16 cellular contexts compared by ENCODE assay signal in the genomic region with DNA sequence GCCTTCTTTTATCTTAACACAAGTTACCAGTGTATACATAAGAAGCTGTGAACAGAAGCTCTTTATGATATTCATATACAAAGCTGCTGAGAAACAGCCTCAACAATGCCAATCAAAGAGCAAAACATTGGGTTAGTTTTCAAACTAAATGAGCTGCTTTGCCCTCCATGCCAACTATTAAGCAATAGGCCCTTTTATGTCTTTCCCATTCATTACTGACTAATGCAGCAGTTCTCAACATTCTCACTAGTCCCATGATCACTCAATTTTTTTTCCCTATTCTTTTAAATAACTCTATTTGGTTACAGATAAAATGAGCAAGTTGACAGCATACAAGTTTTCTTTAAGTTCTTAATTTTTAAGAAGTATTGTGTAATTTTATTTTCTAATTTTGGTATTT. TPM values are rescaled to one million over a fixed set of nuclear protein-coding genes. Genes with fewer than 3 reads are reported as not detected.
DNase-seq lines count a peak whose midpoint lies in the region; ATAC-seq and TF ChIP-seq lines count a peak whose summit lies in the region.
"Had no signal": no experiment of that assay in that cellular context is flagged by ENCODE, and none has a peak within 500 bp of the region (broad histone marks: within the 10 kb centered on the region; RNA-seq: fewer than 3 reads in every experiment).

No MANE protein-coding gene starts in this region.

- TF ChIP-seq CTCF in fibroblast of villous mesenchyme (IDR thresholded peaks at IDR 0.05; ENCODE audit: insufficient read depth, low read depth, low read length) (no peak), body of pancreas (IDR thresholded peaks at IDR 0.05) (no peak)

- no peak overlapping the region for H3K9ac ChIP-seq in adipocyte (ENCODE audit: low read length)
- H3K9ac ChIP-seq: neural progenitor cell had no signal

- DNase-seq in COLO829 (ENCODE audit: low spot score) (peak; percentile 80), adipocyte (ENCODE audit: low read depth) (peak; percentile 65), fibroblast of villous mesenchyme (ENCODE audit: low read depth) (peak; percentile 51), pons (ENCODE audit: low spot score) (peak; percentile 94), occipital lobe (lab: John Stamatoyannopoulos, UW) (no peak), body of pancreas (no peak), HAP-1 (ENCODE audit: low spot score in 2 of 2) (no peak)
- DNase-seq: endodermal cell; H7; NCI-H1417 treated with DMSO at 0.1 percent for 48 hours; NCI-H446; stimulated activated naive CD8-positive, alpha-beta T cell treated with anti-CD3 and anti-CD28 coated beads, Interleukin-15, amount 100 ng/mL, for 72 hours; WERI-Rb-1 had no signal

- peaks cover 90% of the 10 kb centered on the region for H3K36me3 ChIP-seq in adipocyte (ENCODE audit: control insufficient read depth, insufficient read depth, low read length, severe bottlenecking)
- H3K36me3 ChIP-seq in body of pancreas (replicated peaks in 1 of 2; ENCODE audit: insufficient read depth in 1 of 2, low read depth in 2 of 2): peaks cover 0 to 17% of the 10 kb centered on the region in 2 donors
- H3K36me3 ChIP-seq in HAP-1 (replicated peaks): peaks cover 13% of the 10 kb centered on the region

- ATAC-seq in HG03354 (IDR thresholded peaks at IDR 0.05; ENCODE audit: poor library complexity, severe bottlenecking, unreplicated experiment) (no peak), body of pancreas (no peak)
- ATAC-seq: stimulated activated naive CD8-positive, alpha-beta T cell treated with anti-CD3 and anti-CD28 coated beads, Interleukin-15, amount 100 ng/mL, for 72 hours had no signal

- no peak overlapping the region for H3K27ac ChIP-seq in body of pancreas
- H3K27ac ChIP-seq: neural progenitor cell, WERI-Rb-1 had no signal

- H3K4me1 ChIP-seq in adipocyte (ENCODE audit: control insufficient read depth, insufficient read depth, low read length) (peaks cover 21% of the 10 kb centered on the region), body of pancreas (no peaks in the 10 kb centered on the region), HAP-1 (peaks cover under 1% of the 10 kb centered on the region)

- H3K9me3 ChIP-seq in adipocyte (ENCODE audit: control insufficient read depth, low read length) (no peaks in the 10 kb centered on the region), body of pancreas (no peaks in the 10 kb centered on the region), HAP-1 (no peaks in the 10 kb centered on the region)

- intact Hi-C loops in body of pancreas (cut with DNase I): no loop called here

- H3K4me3 ChIP-seq in adipocyte (ENCODE audit: low read length) (no peak overlapping the region), fibroblast of villous mesenchyme (ENCODE audit: low read depth, low read length) (no peak overlapping the region), body of pancreas (no peak overlapping the region), HAP-1 (no peak overlapping the region)
- H3K4me3 ChIP-seq: neural progenitor cell had no signal

- H3K27me3 ChIP-seq in adipocyte (replicated peaks; ENCODE audit: control insufficient read depth, insufficient read depth, low read length) (no peaks in the 10 kb centered on the region), body of pancreas (no peaks in the 10 kb centered on the region), HAP-1 (ENCODE audit: low read depth) (no peaks in the 10 kb centered on the region)
- H3K27me3 ChIP-seq: neural progenitor cell had no signal

- in situ Hi-C loops in HAP-1 (cut with MboI; ENCODE audit: low sequenced_read_pairs): no loop called here

- TF ChIP-seq POLR2A in body of pancreas (IDR thresholded peaks at IDR 0.05): no peak

RNA-seq across cellular contexts. Expression of gene FRZB, which starts 57.9 kb away (rescaled TPM):
- total RNA-seq in fibroblast of villous mesenchyme (0.32 and 0.43 TPM in 2 replicates), occipital lobe (19.8 TPM), body of pancreas (1 to 10 TPM in 1 of 2 donors, under 1 TPM in 1; 0.66 to 2.9 TPM)
- total RNA-seq: activated CD8-positive, alpha-beta memory T cell treated with anti-CD3 and anti-CD28 coated beads for 36 hours had no signal

Comparison
In these comparisons a context has a peak if more than half of its experiments do, and no peak if none do; other contexts are left out.
1. DNase-seq: peak in COLO829 (single experiment), adipocyte (single experiment), fibroblast of villous mesenchyme (single experiment) and pons (single experiment); none in occipital lobe (single experiment), body of pancreas (0 of 4) and HAP-1 (0 of 2).